In the genomic region with DNA sequence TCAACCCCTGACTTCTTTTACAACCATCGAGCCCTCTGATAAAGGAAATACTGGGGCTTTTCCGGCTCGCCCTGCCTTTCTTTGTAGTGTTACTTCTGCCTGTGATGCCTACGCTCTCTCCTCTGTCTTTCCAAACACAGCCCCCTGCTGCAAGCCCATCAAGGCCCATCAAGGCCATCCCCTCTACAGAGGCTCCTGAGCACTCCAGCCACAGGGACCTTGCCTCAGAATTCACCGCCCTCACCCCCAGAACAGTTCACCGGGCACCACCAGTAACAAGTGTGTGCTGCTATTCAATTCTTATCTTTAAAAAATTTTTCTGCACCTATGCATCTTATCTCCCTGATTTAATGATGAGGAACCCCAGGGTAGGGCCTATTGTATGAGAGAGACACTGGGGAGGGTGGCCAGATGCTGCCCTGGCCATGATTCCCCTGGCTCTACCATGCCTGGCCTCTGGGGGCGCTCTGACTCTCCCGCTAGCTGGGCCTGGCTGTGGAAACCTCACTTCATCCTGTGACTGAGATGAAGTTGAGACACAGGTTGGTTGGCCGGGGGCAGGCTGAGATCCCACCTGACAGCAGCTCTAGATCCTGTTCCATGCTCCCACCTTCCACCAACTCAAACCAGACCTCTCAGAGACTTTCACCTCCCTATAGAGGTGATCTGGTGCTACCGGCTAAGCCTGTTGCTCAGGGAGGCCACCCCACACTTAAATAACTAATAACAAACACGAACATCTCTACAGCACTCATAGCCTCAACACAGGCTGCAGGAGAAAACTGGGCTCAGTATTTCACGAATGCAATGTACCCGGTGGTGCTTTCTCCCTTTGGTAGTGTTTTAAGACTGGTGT, we compare ENCODE assay signal across 8 cellular contexts. TPM values are rescaled to one million over a fixed set of nuclear protein-coding genes. Genes with fewer than 3 reads are reported as not detected.
DNase-seq lines count a peak whose midpoint lies in the region; ATAC-seq and TF ChIP-seq lines count a peak whose summit lies in the region.

No MANE protein-coding gene starts in this region.

- no peak overlapping the region for H3K4me3 Mint-ChIP-seq in activated CD8-positive, alpha-beta T cell treated with anti-CD3 and anti-CD28 coated beads for 36 hours

- H3K27me3 Mint-ChIP-seq in activated CD8-positive, alpha-beta T cell treated with anti-CD3 and anti-CD28 coated beads for 36 hours, result peaks cover 42% of the 10 kb centered on the region

- intact Hi-C loops in activated CD8-positive, alpha-beta T cell treated with anti-CD3 and anti-CD28 coated beads for 36 hours (cut with micrococcal nuclease), result no loop called here

- no peaks in the 10 kb centered on the region for H3K4me1 Mint-ChIP-seq in activated CD8-positive, alpha-beta T cell treated with anti-CD3 and anti-CD28 coated beads for 36 hours (ENCODE audit: low read depth)

- TF ChIP-seq RAD21 in Ishikawa (IDR thresholded peaks at IDR 0.05; ENCODE audit: low read depth), result peak; percentile 59

- ATAC-seq in activated CD8-positive, alpha-beta T cell treated with anti-CD3 and anti-CD28 coated beads for 36 hours, result peak; percentile 99

- POLR2A ChIA-PET in activated CD8-positive, alpha-beta T cell treated with anti-CD3 and anti-CD28 coated beads for 36 hours (lab: Charles Lee), result no interaction called here

- H3K27ac Mint-ChIP-seq in activated CD8-positive, alpha-beta T cell treated with anti-CD3 and anti-CD28 coated beads for 36 hours, result no peak overlapping the region

- no peak for TF ChIP-seq EP300 in Ishikawa (IDR thresholded peaks at IDR 0.05; ENCODE audit: borderline replicate concordance)

- no peaks in the 10 kb centered on the region for H3K36me3 Mint-ChIP-seq in activated CD8-positive, alpha-beta T cell treated with anti-CD3 and anti-CD28 coated beads for 36 hours (ENCODE audit: low read depth)

- H3K4me3 ChIP-seq in foreskin fibroblast (ENCODE audit: low read depth in 1 of 2, low read length in 2 of 2), result no peak overlapping the region

- CTCF ChIA-PET in activated CD8-positive, alpha-beta T cell treated with anti-CD3 and anti-CD28 coated beads for 36 hours (lab: Charles Lee), result interaction anchor here (0.6 to 2.9 kb wide), 22 partner anchors 9 to 511 kb away, joined by 3 to 22 read pairs (median 4); no protein-coding TSS in a partner anchor

- H3K9me3 Mint-ChIP-seq in activated CD8-positive, alpha-beta T cell treated with anti-CD3 and anti-CD28 coated beads for 36 hours, result no peaks in the 10 kb centered on the region

- DNase-seq in NCI-H82 (lab: John Stamatoyannopoulos, UW), result peak; percentile 74
- DNase-seq in NCI-H82 treated with DMSO at 0.1 percent for 48 hours (lab: John Stamatoyannopoulos, UW; ENCODE audit: unreplicated experiment), result no peak
- peak; percentile 75 for DNase-seq in activated CD8-positive, alpha-beta T cell treated with anti-CD3 and anti-CD28 coated beads for 36 hours
- no peak for DNase-seq in foreskin fibroblast
- peak; percentile 69 for DNase-seq in stimulated activated CD4-positive, alpha-beta T cell treated with anti-CD3 and anti-CD28 coated beads, Interleukin-15, amount 100 ng/mL, for 24 hours
- DNase-seq in NCI-H526 treated with DMSO at 0.1 percent for 48 hours (lab: John Stamatoyannopoulos, UW), result no peak
- no peak for DNase-seq in SW 1271 (lab: John Stamatoyannopoulos, UW)

- peak; percentile 84 for TF ChIP-seq CTCF in activated CD8-positive, alpha-beta T cell treated with anti-CD3 and anti-CD28 coated beads for 36 hours (IDR thresholded peaks at IDR 0.05)
- peak; percentile 68 for TF ChIP-seq CTCF in foreskin fibroblast (IDR thresholded peaks at IDR 0.05; ENCODE audit: low read depth, low read length)

TF ChIP-seq in Ishikawa, 13 proteins besides CTCF, POLR2A, EP300 and RAD21:
- TF ChIP-seq NFIC (IDR thresholded peaks at IDR 0.05), result no peak

RNA-seq across cellular contexts. Expression of a gene that starts 19.2 kb away (rescaled TPM):
- total RNA-seq in activated CD8-positive, alpha-beta T cell treated with anti-CD3 and anti-CD28 coated beads for 36 hours, result 1 to 10 TPM in 1 of 2 experiments, under 1 TPM in 1; 0.81 to 1.1 TPM

Comparison
In these comparisons a context has a peak if more than half of its experiments do, and no peak if none do; other contexts are left out.
1. DNase-seq: peak in NCI-H82 (single experiment), activated CD8-positive, alpha-beta T cell treated with anti-CD3 and anti-CD28 coated beads for 36 hours (single experiment) and stimulated activated CD4-positive, alpha-beta T cell treated with anti-CD3 and anti-CD28 coated beads, Interleukin-15, amount 100 ng/mL, for 24 hours (single experiment); none in NCI-H82 treated with DMSO at 0.1 percent for 48 hours (single experiment), foreskin fibroblast (0 of 2), NCI-H526 treated with DMSO at 0.1 percent for 48 hours (single experiment) and SW 1271 (0 of 2).